In the genomic region with DNA sequence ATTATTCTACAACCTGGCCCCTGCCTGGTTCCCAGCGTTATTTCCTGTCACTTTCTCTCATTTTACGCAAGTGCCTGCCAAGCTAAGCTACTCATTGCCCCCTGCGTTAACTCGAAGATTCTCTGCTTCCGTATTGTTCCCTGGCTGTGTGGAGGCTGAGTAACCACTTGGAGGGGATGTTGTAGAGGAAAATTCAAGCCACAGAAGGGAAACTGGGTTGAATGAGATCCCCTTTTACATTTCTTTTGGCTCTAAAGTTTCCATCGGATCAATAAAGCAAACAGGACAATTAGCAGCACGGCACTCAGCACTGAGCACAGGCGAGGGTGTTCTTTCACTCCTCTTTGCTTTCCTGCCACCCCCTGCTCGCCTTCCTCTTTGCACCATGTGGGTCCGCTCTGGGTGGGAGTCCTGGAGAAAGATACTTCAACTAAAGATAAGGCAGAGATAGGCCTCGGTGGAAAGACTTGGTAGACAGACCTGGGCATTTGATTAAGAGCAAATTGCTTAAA, we compare ENCODE assay signal across 8 cellular contexts. TPM values are rescaled to one million over a fixed set of nuclear protein-coding genes. Genes with fewer than 3 reads are reported as not detected.
DNase-seq lines count a peak whose midpoint lies in the region; ATAC-seq and TF ChIP-seq lines count a peak whose summit lies in the region.

No MANE protein-coding gene starts in this region.

- H3K27me3 ChIP-seq in GM06990 (replicated peaks; ENCODE audit: control insufficient read depth, insufficient read depth, low read length) (no peaks in the 10 kb centered on the region), ovary (no peaks in the 10 kb centered on the region)

- H3K4me1 Mint-ChIP-seq in activated T-helper 1 cell treated with anti-CD3 and anti-CD28 coated beads, Interleukin-12 subunit alpha, Interleukin-12 subunit beta, Interleukin-2, Interleukin-4 antibody, amounts not matched to agents 30 ng/mL and 10 ng/mL and 1 ng/mL, durations not matched to agents 14 hours and 24 hours and 36 hours (ENCODE audit: low read depth) = peaks cover 62% of the 10 kb centered on the region

- no peak for TF ChIP-seq EP300 in ovary (IDR thresholded peaks at IDR 0.05)

- DNase-seq in GM06990 (ENCODE audit: extremely low read depth, insufficient read length) (no peak), NCI-H146 (lab: John Stamatoyannopoulos, UW) (peak; percentile 86), glomerular visceral epithelial cell (ENCODE audit: extremely low spot score) (peak; percentile 30), ovary (peak in 2 of 5 donors; percentile 41 to 42)
- DNase-seq in activated T-helper 1 cell treated with anti-CD3 and anti-CD28 coated beads, Interleukin-12 subunit alpha, Interleukin-12 subunit beta, Interleukin-2, Interleukin-4 antibody, amounts not matched to agents 30 ng/mL and 10 ng/mL and 1 ng/mL, durations not matched to agents 14 hours and 24 hours and 36 hours (ENCODE audit: low spot score) = no peak

- H3K27ac ChIP-seq in ovary = peak overlapping the region; percentile 8 to 74

- H3K27me3 Mint-ChIP-seq in activated T-helper 1 cell treated with anti-CD3 and anti-CD28 coated beads, Interleukin-12 subunit alpha, Interleukin-12 subunit beta, Interleukin-2, Interleukin-4 antibody, amounts not matched to agents 30 ng/mL and 10 ng/mL and 1 ng/mL, durations not matched to agents 14 hours and 24 hours and 36 hours (ENCODE audit: insufficient read depth) = no peaks in the 10 kb centered on the region

- H3K36me3 ChIP-seq in GM06990 (ENCODE audit: control insufficient read depth, insufficient read depth, low read length) (no peaks in the 10 kb centered on the region; the same call in 1 of the 2 replicates), ovary (no peaks in the 10 kb centered on the region)

- peak overlapping the region; percentile 97 for H3K27ac Mint-ChIP-seq in activated T-helper 1 cell treated with anti-CD3 and anti-CD28 coated beads, Interleukin-12 subunit alpha, Interleukin-12 subunit beta, Interleukin-2, Interleukin-4 antibody, amounts not matched to agents 30 ng/mL and 10 ng/mL and 1 ng/mL, durations not matched to agents 14 hours and 24 hours and 36 hours

- H3K36me3 Mint-ChIP-seq in activated T-helper 1 cell treated with anti-CD3 and anti-CD28 coated beads, Interleukin-12 subunit alpha, Interleukin-12 subunit beta, Interleukin-2, Interleukin-4 antibody, amounts not matched to agents 30 ng/mL and 10 ng/mL and 1 ng/mL, durations not matched to agents 14 hours and 24 hours and 36 hours (ENCODE audit: low read depth) = peaks cover 9% of the 10 kb centered on the region

- peak overlapping the region; percentile 28 for H3K4me3 ChIP-seq in GM06990 (replicated peaks; ENCODE audit: low read depth, low read length)
- H3K4me3 ChIP-seq in ovary = no peak overlapping the region

- no peaks in the 10 kb centered on the region for H3K9me3 Mint-ChIP-seq in activated T-helper 1 cell treated with anti-CD3 and anti-CD28 coated beads, Interleukin-12 subunit alpha, Interleukin-12 subunit beta, Interleukin-2, Interleukin-4 antibody, amounts not matched to agents 30 ng/mL and 10 ng/mL and 1 ng/mL, durations not matched to agents 14 hours and 24 hours and 36 hours

- no peaks in the 10 kb centered on the region for H3K4me1 ChIP-seq in ovary (ENCODE audit: insufficient read depth)

- no peak for TF ChIP-seq POLR2A in ovary (IDR thresholded peaks at IDR 0.05)

- ATAC-seq in HG03196 (IDR thresholded peaks at IDR 0.05; ENCODE audit: unreplicated experiment) = no peak
- ATAC-seq in HG03442 (IDR thresholded peaks at IDR 0.05; ENCODE audit: unreplicated experiment) = no peak
- no peak for ATAC-seq in HG03025 (IDR thresholded peaks at IDR 0.05; ENCODE audit: low FRiP score, unreplicated experiment)

- H3K4me3 Mint-ChIP-seq in activated T-helper 1 cell treated with anti-CD3 and anti-CD28 coated beads, Interleukin-12 subunit alpha, Interleukin-12 subunit beta, Interleukin-2, Interleukin-4 antibody, amounts not matched to agents 30 ng/mL and 10 ng/mL and 1 ng/mL, durations not matched to agents 14 hours and 24 hours and 36 hours = peak overlapping the region; percentile 87

- intact Hi-C loops in activated T-helper 1 cell treated with anti-CD3 and anti-CD28 coated beads, Interleukin-12 subunit alpha, Interleukin-12 subunit beta, Interleukin-2, Interleukin-4 antibody, amounts not matched to agents 30 ng/mL and 10 ng/mL and 1 ng/mL, durations not matched to agents 14 hours and 24 hours and 36 hours (cut with micrococcal nuclease) = loop anchor here (1.0 to 10.0 kb wide), 5 partner anchors 14 to 1054 kb away; a partner anchor contains a TSS
- intact Hi-C loops in ovary (cut with DNase I) = loop anchor here (2.0 to 10.0 kb wide), 5 partner anchors 124 to 518 kb away; no protein-coding TSS in a partner anchor

- H3K9me3 ChIP-seq in ovary = no peaks in the 10 kb centered on the region

- TF ChIP-seq CTCF in GM06990 (IDR thresholded peaks at IDR 0.05; ENCODE audit: insufficient read depth, low read length, poor library complexity, severe bottlenecking) (peak; percentile 9), ovary (IDR thresholded peaks at IDR 0.05) (peak in 2 of 3 donors; percentile 50 to 51)

- 19 to 32% (median 28%) methylated on average over 11 of the region's 11 CpGs for WGBS in ovary, 3 donors

RNA-seq across cellular contexts. Expression of a gene that starts 4.2 kb away (rescaled TPM):
- total RNA-seq in activated T-helper 1 cell treated with anti-CD3 and anti-CD28 coated beads, Interleukin-12 subunit alpha, Interleukin-12 subunit beta, Interleukin-2, Interleukin-4 antibody, amounts not matched to agents 30 ng/mL and 10 ng/mL and 1 ng/mL, durations not matched to agents 14 hours and 24 hours and 36 hours = 6,544 and 6,612 TPM in 2 replicates
- 1,000 to 10,000 TPM; 1,993 to 2,559 (median 2,105) TPM for total RNA-seq in ovary
- polyA plus RNA-seq in ovary = 1,000 to 10,000 TPM; 3,725 to 5,006 TPM

Comparison
In these comparisons a context has a peak if more than half of its experiments do, and no peak if none do; other contexts are left out.
1. DNase-seq: peak in NCI-H146 (single experiment) and glomerular visceral epithelial cell (single experiment); none in GM06990 (single experiment) and activated T-helper 1 cell treated with anti-CD3 and anti-CD28 coated beads, Interleukin-12 subunit alpha, Interleukin-12 subunit beta, Interleukin-2, Interleukin-4 antibody, amounts not matched to agents 30 ng/mL and 10 ng/mL and 1 ng/mL, durations not matched to agents 14 hours and 24 hours and 36 hours (single experiment).